Comparison of ENCODE assay signal across 14 cellular contexts in the genomic region with DNA sequence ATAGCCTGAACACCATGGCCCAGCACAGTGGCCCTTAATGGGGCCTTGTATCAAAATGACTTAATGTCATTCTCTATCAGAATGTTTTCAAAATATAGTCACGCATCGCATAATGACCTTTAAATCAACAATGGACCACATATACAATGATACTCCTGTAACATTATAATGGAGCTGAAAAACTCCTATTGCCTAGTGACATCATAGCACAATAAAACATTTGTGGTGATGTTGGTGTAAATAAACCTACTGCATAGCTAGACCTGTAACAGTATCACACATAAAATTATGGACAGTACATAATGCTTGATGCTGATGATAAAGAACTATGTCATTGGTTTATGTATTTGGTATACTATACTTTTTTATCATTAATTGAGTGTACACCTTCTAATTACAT. TPM values are rescaled to one million over a fixed set of nuclear protein-coding genes. Genes with fewer than 3 reads are reported as not detected.
A peak's percentile ranks its signal among the peaks of the same experiment; 100 is the strongest.
DNase-seq lines count a peak whose midpoint lies in the region; ATAC-seq and TF ChIP-seq lines count a peak whose summit lies in the region.
"Had no signal": no experiment of that assay in that cellular context is flagged by ENCODE, and none has a peak within 500 bp of the region (broad histone marks: within the 10 kb centered on the region; RNA-seq: fewer than 3 reads in every experiment).

No MANE protein-coding gene starts in this region.

- no peaks in the 10 kb centered on the region for H3K36me3 ChIP-seq in CD4-positive, CD25-positive, alpha-beta regulatory T cell (ENCODE audit: control insufficient read depth, insufficient read depth, low read length)
- peaks cover 36% of the 10 kb centered on the region for H3K36me3 ChIP-seq in DND-41 (ENCODE audit: insufficient read depth, low read length)

- H3K4me3 ChIP-seq in CD4-positive, CD25-positive, alpha-beta regulatory T cell (ENCODE audit: low read depth, low read length), result peak overlapping the region; percentile 15
- H3K4me3 ChIP-seq in DND-41 (ENCODE audit: low read depth in 1 of 2, low read length in 2 of 2), result no peak overlapping the region

- H3K36me3 Mint-ChIP-seq in CD4-positive, CD25-positive, alpha-beta regulatory T cell, result peaks cover 13% of the 10 kb centered on the region
- peaks cover 10% of the 10 kb centered on the region for H3K36me3 Mint-ChIP-seq in T-cell
- H3K36me3 Mint-ChIP-seq in naive thymus-derived CD8-positive, alpha-beta T cell, result peaks cover 0 to 3% (median 0%) of the 10 kb centered on the region in 3 donors

- no peaks in the 10 kb centered on the region for H3K27me3 Mint-ChIP-seq in CD4-positive, CD25-positive, alpha-beta regulatory T cell
- no peaks in the 10 kb centered on the region for H3K27me3 Mint-ChIP-seq in T-cell
- H3K27me3 Mint-ChIP-seq in naive thymus-derived CD8-positive, alpha-beta T cell, result no peaks in the 10 kb centered on the region

- H3K79me2 ChIP-seq in DND-41 (ENCODE audit: insufficient read depth, low read length), result peaks cover 100% of the 10 kb centered on the region

- peaks cover 97% of the 10 kb centered on the region for H4K20me1 ChIP-seq in DND-41 (ENCODE audit: insufficient read depth, low read length)

- no peak for ATAC-seq in CD4-positive, CD25-positive, alpha-beta regulatory T cell (ENCODE audit: low read depth in 2 of 2)
- no peak for ATAC-seq in DND-41 (ENCODE audit: insufficient read depth, low read depth)
- no peak for ATAC-seq in T-cell (replicated peaks in 1 of 4)
- ATAC-seq in naive thymus-derived CD8-positive, alpha-beta T cell, result no peak

- peak overlapping the region; percentile 98 for H3K27ac ChIP-seq in CD4-positive, CD25-positive, alpha-beta regulatory T cell (ENCODE audit: insufficient read depth, low read length, poor library complexity, severe bottlenecking)
- no peak overlapping the region for H3K27ac ChIP-seq in DND-41 (ENCODE audit: low read length)
- H3K27ac ChIP-seq: KMS-11 had no signal

- H3K9me3 ChIP-seq in CD4-positive, CD25-positive, alpha-beta regulatory T cell (ENCODE audit: control insufficient read depth in 2 of 2, low read length in 2 of 2), result no peaks in the 10 kb centered on the region
- H3K9me3 ChIP-seq in DND-41 (ENCODE audit: insufficient read depth, low read length, severe bottlenecking), result no peaks in the 10 kb centered on the region
- H3K9me3 ChIP-seq: Caco-2 had no signal

- no peak for TF ChIP-seq CTCF in DND-41 (IDR thresholded peaks at IDR 0.05; ENCODE audit: borderline replicate concordance, extremely low read depth, low read length, poor library complexity, severe bottlenecking)

- no peak for DNase-seq in CD4-positive, CD25-positive, alpha-beta regulatory T cell
- DNase-seq in DND-41 (no peak), T-cell (no peak), AG08395 (ENCODE audit: low spot score) (no peak), KG1 (lab: John Stamatoyannopoulos, UW) (no peak), LoVo (ENCODE audit: low spot score) (no peak)
- DNase-seq in naive thymus-derived CD8-positive, alpha-beta T cell, result no peak
- DNase-seq: ACHN, Caco-2, GOT3, NCI-H1417 treated with DMSO at 0.1 percent for 48 hours, NCI-H2029, NCI-H510A treated with DMSO at 0.1 percent for 48 hours had no signal

- H3K27me3 ChIP-seq in CD4-positive, CD25-positive, alpha-beta regulatory T cell (ENCODE audit: control insufficient read depth, insufficient read depth, low read length), result no peaks in the 10 kb centered on the region
- H3K27me3 ChIP-seq in DND-41 (ENCODE audit: insufficient read depth, low read length, poor library complexity), result no peaks in the 10 kb centered on the region

- 0 out of 2 replicates have a peak overlapping the region, but pooled peaks have one; percentile 19 for H3K4me2 ChIP-seq in DND-41 (ENCODE audit: insufficient read depth, low read length)
- H3K4me2 ChIP-seq: KMS-11 had no signal

- H3K4me3 Mint-ChIP-seq in CD4-positive, CD25-positive, alpha-beta regulatory T cell, result peak overlapping the region; percentile 18 to 44 (median 39)
- H3K4me3 Mint-ChIP-seq in T-cell, result no peak overlapping the region
- H3K4me3 Mint-ChIP-seq in naive thymus-derived CD8-positive, alpha-beta T cell, result peak overlapping the region in 1 of 10 donors; percentile 20

- CTCF ChIA-PET in T-cell (lab: Charles Lee), result interaction anchor here in 1 of 2 donors (1.3 kb wide), 1 partner anchor 37 kb away, joined by 5 read pairs; no protein-coding TSS in a partner anchor

- H3K4me1 ChIP-seq in CD4-positive, CD25-positive, alpha-beta regulatory T cell (ENCODE audit: control insufficient read depth, insufficient read depth, low read length, poor library complexity, severe bottlenecking), result peaks cover 100% of the 10 kb centered on the region
- H3K4me1 ChIP-seq in DND-41 (ENCODE audit: insufficient read depth, low read length), result peaks cover 89% of the 10 kb centered on the region
- H3K4me1 ChIP-seq: Caco-2 had no signal

- peak overlapping the region; percentile 77 to 100 (median 99) for H3K27ac Mint-ChIP-seq in CD4-positive, CD25-positive, alpha-beta regulatory T cell
- peak overlapping the region; percentile 75 to 98 for H3K27ac Mint-ChIP-seq in T-cell
- H3K27ac Mint-ChIP-seq in naive thymus-derived CD8-positive, alpha-beta T cell, result peak overlapping the region in 8 of 10 donors; percentile 44 to 100 (median 85)

- peaks cover 56 to 94% (median 87%) of the 10 kb centered on the region in 4 donors for H3K4me1 Mint-ChIP-seq in CD4-positive, CD25-positive, alpha-beta regulatory T cell
- H3K4me1 Mint-ChIP-seq in T-cell, result peaks cover 94 to 96% (median 95%) of the 10 kb centered on the region in 3 donors
- peaks cover 56 to 98% (median 91%) of the 10 kb centered on the region in 4 donors for H3K4me1 Mint-ChIP-seq in naive thymus-derived CD8-positive, alpha-beta T cell

- no peak overlapping the region for H3K9ac ChIP-seq in DND-41 (ENCODE audit: low read depth, low read length)
- H3K9ac ChIP-seq: KMS-11 had no signal

- H3K9me3 Mint-ChIP-seq in CD4-positive, CD25-positive, alpha-beta regulatory T cell, result no peaks in the 10 kb centered on the region
- peaks cover 0 to 4% (median 0%) of the 10 kb centered on the region in 3 donors for H3K9me3 Mint-ChIP-seq in T-cell
- no peaks in the 10 kb centered on the region for H3K9me3 Mint-ChIP-seq in naive thymus-derived CD8-positive, alpha-beta T cell

- POLR2A ChIA-PET in T-cell (lab: Charles Lee), result interaction anchor here (0.5 to 3.8 kb wide), 6 partner anchors 9 to 351 kb away, joined by 3 to 21 read pairs (median 4); a partner anchor contains a TSS
- POLR2A ChIA-PET in naive thymus-derived CD8-positive, alpha-beta T cell (lab: Charles Lee), result interaction anchor here (1.1 to 6.1 kb wide), 3 partner anchors 8 to 38 kb away, joined by 3 to 75 read pairs (median 4); a partner anchor contains a TSS

- no peak overlapping the region for H2AFZ ChIP-seq in DND-41 (ENCODE audit: low read depth, low read length)

RNA-seq across cellular contexts. Expression of a gene that starts 9.3 kb away (rescaled TPM):
- 201 TPM for total RNA-seq in CD4-positive, CD25-positive, alpha-beta regulatory T cell
- polyA plus RNA-seq in CD4-positive, CD25-positive, alpha-beta regulatory T cell, result 100 to 1,000 TPM; 139 to 175 (median 154) TPM
- 100 to 1,000 TPM in 1 of 5 donors, 10 to 100 TPM in 4; 71.4 to 101 (median 86.5) TPM for total RNA-seq in T-cell
- 10 to 100 TPM; 59.4 to 67.4 TPM for total RNA-seq in naive thymus-derived CD8-positive, alpha-beta T cell
- polyA plus RNA-seq in naive thymus-derived CD8-positive, alpha-beta T cell, result 10 to 100 TPM; 32.5 to 38.1 (median 33.0) TPM

Comparison
In these comparisons a context has a peak if more than half of its experiments do, and no peak if none do; other contexts are left out.
1. H3K4me3 Mint-ChIP-seq: peak in CD4-positive, CD25-positive, alpha-beta regulatory T cell (4 of 4); none in T-cell (0 of 3).
2. Peak in every context shown above with its lines, with median percentiles within 50 percentile points of each other: H3K27ac Mint-ChIP-seq.